21 cellular contexts compared by ENCODE assay signal in the genomic region with DNA sequence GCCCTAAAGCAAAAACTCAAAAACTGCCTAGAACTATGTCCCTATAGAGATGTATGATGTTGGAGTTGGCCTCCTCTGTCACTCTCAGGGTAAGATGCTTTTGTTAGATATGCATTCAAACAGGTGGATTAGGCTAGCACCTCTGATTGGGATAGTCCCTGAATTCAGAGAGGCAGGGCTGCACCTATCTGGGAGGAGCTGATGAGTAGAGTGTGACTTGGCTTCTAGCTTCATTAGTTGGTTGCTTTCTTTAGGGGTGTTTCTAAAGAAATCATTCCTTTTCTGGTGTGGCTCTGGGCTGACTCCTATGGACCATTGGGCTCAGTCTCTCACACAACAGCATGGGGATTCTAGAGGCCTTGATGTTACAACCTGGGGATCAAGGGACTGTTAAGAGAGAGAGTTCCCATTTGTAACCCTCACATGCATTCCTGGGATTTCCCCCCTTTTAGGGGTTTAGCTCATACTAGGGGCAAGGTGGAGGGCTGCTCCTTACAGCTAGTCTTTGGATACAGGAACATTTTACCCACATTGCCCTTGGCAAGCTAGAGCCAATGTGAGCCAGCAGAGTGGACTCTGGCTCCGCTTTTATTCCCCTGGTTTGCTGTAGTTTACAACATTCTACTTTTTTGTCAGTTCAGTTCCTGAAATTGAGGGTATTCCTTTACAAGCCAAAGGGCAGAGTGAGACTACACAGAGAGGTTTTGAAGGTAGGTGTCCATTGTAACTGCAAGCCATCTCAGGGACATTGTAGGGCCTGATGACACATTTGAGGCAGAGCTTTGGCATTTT. TPM values are rescaled to one million over a fixed set of nuclear protein-coding genes. Genes with fewer than 3 reads are reported as not detected.
DNase-seq lines count a peak whose midpoint lies in the region; ATAC-seq and TF ChIP-seq lines count a peak whose summit lies in the region.
"Had no signal": no experiment of that assay in that cellular context is flagged by ENCODE, and none has a peak within 500 bp of the region (broad histone marks: within the 10 kb centered on the region; RNA-seq: fewer than 3 reads in every experiment).

No MANE protein-coding gene starts in this region.

- 87 to 100% methylated on average over 1 of the region's 1 CpG for WGBS in thyroid gland, 2 donors

- no peak for TF ChIP-seq CTCF in Calu3 (IDR thresholded peaks at IDR 0.05; ENCODE audit: unreplicated experiment)
- no peak for TF ChIP-seq CTCF in thyroid gland (IDR thresholded peaks at IDR 0.05)

- H3K4me3 Mint-ChIP-seq in Calu3 (ENCODE audit: low read depth, unreplicated experiment) = no peak overlapping the region
- no peak overlapping the region for H3K4me3 Mint-ChIP-seq in central memory CD8-positive, alpha-beta T cell
- peak overlapping the region in 4 of 10 donors; percentile 6 to 20 (median 15) for H3K4me3 Mint-ChIP-seq in naive thymus-derived CD4-positive, alpha-beta T cell

- ATAC-seq in activated CD4-positive, CD25-positive, alpha-beta regulatory T cell treated with anti-CD3 and anti-CD28 coated beads, Interleukin-2, amount 50 U/mL, for 24 hours = peak; percentile 41 to 57
- ATAC-seq in central memory CD8-positive, alpha-beta T cell (replicated peaks; ENCODE audit: extremely low read depth, poor library complexity, severe bottlenecking) = no peak
- peak; percentile 22 for ATAC-seq in naive thymus-derived CD4-positive, alpha-beta T cell
- ATAC-seq: heart right ventricle, Panc1 had no signal

- no peak for TF ChIP-seq POLR2A in thyroid gland (IDR thresholded peaks at IDR 0.05)

- peaks cover 28 to 42% of the 10 kb centered on the region in 2 donors for H3K4me1 ChIP-seq in naive thymus-derived CD4-positive, alpha-beta T cell (ENCODE audit: control insufficient read depth in 2 of 2, insufficient read depth in 2 of 2, low read length in 2 of 2)
- peaks cover 20 to 56% of the 10 kb centered on the region in 2 donors for H3K4me1 ChIP-seq in thyroid gland

- H3K27me3 ChIP-seq in naive thymus-derived CD4-positive, alpha-beta T cell (ENCODE audit: control insufficient read depth in 2 of 2, insufficient read depth in 2 of 2, low read length in 2 of 2) = no peaks in the 10 kb centered on the region
- no peaks in the 10 kb centered on the region for H3K27me3 ChIP-seq in thyroid gland
- H3K27me3 ChIP-seq: heart right ventricle, upper lobe of left lung had no signal

- peaks cover 36% of the 10 kb centered on the region for H3K4me1 Mint-ChIP-seq in Calu3 (ENCODE audit: low read depth, unreplicated experiment)
- H3K4me1 Mint-ChIP-seq in central memory CD8-positive, alpha-beta T cell = peaks cover 44% of the 10 kb centered on the region
- peaks cover 33 to 53% (median 49%) of the 10 kb centered on the region in 7 donors for H3K4me1 Mint-ChIP-seq in naive thymus-derived CD4-positive, alpha-beta T cell

- POLR2A ChIA-PET in naive thymus-derived CD4-positive, alpha-beta T cell (lab: Charles Lee) = interaction anchor here (0.6 to 1.9 kb wide), 5 partner anchors 9 to 125 kb away, joined by 3 to 6 read pairs (median 4); partner anchors contain the start of gene SEC11A

- H3K27ac ChIP-seq in naive thymus-derived CD4-positive, alpha-beta T cell (ENCODE audit: low read depth, low read length) = no peak overlapping the region
- no peak overlapping the region for H3K27ac ChIP-seq in thyroid gland
- H3K27ac ChIP-seq: C4-2B, SK-N-MC, upper lobe of left lung had no signal

- BruUV-seq in Calu3 (replicated peaks; lab: Mats Ljungman, UMichigan) = no TSS peak

- CTCF ChIA-PET in Calu3 (lab: Charles Lee) = interaction anchor here (0.5 to 1.3 kb wide), 4 partner anchors 22 to 174 kb away, joined by 3 to 5 read pairs (median 4); partner anchors contain the start of gene SEC11A
- CTCF ChIA-PET in naive thymus-derived CD4-positive, alpha-beta T cell (lab: Charles Lee) = interaction anchor here (0.6 to 1.1 kb wide), 2 partner anchors 10 to 40 kb away, joined by 3 read pairs; partner anchors contain the start of gene SEC11A

- H3K36me3 ChIP-seq in naive thymus-derived CD4-positive, alpha-beta T cell (ENCODE audit: control insufficient read depth in 2 of 3, insufficient read depth in 3 of 3, low read length in 3 of 3) = peaks cover 0 to 4% (median 0%) of the 10 kb centered on the region in 3 experiments
- no peaks in the 10 kb centered on the region for H3K36me3 ChIP-seq in thyroid gland
- H3K36me3 ChIP-seq: upper lobe of left lung had no signal

- intact Hi-C loops in Calu3 (cut with micrococcal nuclease; ENCODE audit: unreplicated experiment) = loop anchor here (2.0 kb wide), 1 partner anchor 101 kb away; the partner anchor contains the start of gene WDR73
- intact Hi-C loops in naive thymus-derived CD4-positive, alpha-beta T cell (cut with micrococcal nuclease) = no loop called here
- intact Hi-C loops in thyroid gland (cut with DNase I) = no loop called here

- no peak for DNase-seq in activated CD4-positive, CD25-positive, alpha-beta regulatory T cell treated with anti-CD3 and anti-CD28 coated beads, Interleukin-2, amount 50 U/mL, for 72 hours
- DNase-seq in Calu3 = no peak
- no peak for DNase-seq in central memory CD8-positive, alpha-beta T cell (ENCODE audit: low spot score in 2 of 2)
- DNase-seq in naive thymus-derived CD4-positive, alpha-beta T cell = no peak
- DNase-seq in 8988T = no peak
- no peak for DNase-seq in thyroid gland
- DNase-seq in activated gamma-delta T cell (lab: John Stamatoyannopoulos, UW) = no peak
- DNase-seq: activated gamma-delta T cell treated with Interleukin-2 at 50 U/mL for 16 hours, DND-41, heart right ventricle, kidney glomerular epithelial cell, NCI-H2171, NCI-H82, posterior cingulate gyrus, small intestine, upper lobe of left lung had no signal

- no peaks in the 10 kb centered on the region for H3K27me3 Mint-ChIP-seq in Calu3 (ENCODE audit: unreplicated experiment)
- no peaks in the 10 kb centered on the region for H3K27me3 Mint-ChIP-seq in central memory CD8-positive, alpha-beta T cell
- no peaks in the 10 kb centered on the region for H3K27me3 Mint-ChIP-seq in naive thymus-derived CD4-positive, alpha-beta T cell
- H3K27me3 Mint-ChIP-seq: IgD-negative memory B cell had no signal

- H3K9me3 Mint-ChIP-seq in Calu3 (ENCODE audit: low read depth, unreplicated experiment) = no peaks in the 10 kb centered on the region
- H3K9me3 Mint-ChIP-seq in central memory CD8-positive, alpha-beta T cell = no peaks in the 10 kb centered on the region
- no peaks in the 10 kb centered on the region for H3K9me3 Mint-ChIP-seq in naive thymus-derived CD4-positive, alpha-beta T cell
- H3K9me3 Mint-ChIP-seq: IgD-negative memory B cell had no signal

- peak overlapping the region; percentile 40 for H3K27ac Mint-ChIP-seq in Calu3 (ENCODE audit: unreplicated experiment)
- peak overlapping the region; percentile 64 for H3K27ac Mint-ChIP-seq in central memory CD8-positive, alpha-beta T cell (ENCODE audit: low read depth)
- H3K27ac Mint-ChIP-seq in naive thymus-derived CD4-positive, alpha-beta T cell = peak overlapping the region in 8 of 9 donors; percentile 6 to 64 (median 46)
- H3K27ac Mint-ChIP-seq: IgD-negative memory B cell had no signal

- H3K36me3 Mint-ChIP-seq in Calu3 (ENCODE audit: insufficient read depth, unreplicated experiment) = peaks cover 31% of the 10 kb centered on the region
- peaks cover 5% of the 10 kb centered on the region for H3K36me3 Mint-ChIP-seq in central memory CD8-positive, alpha-beta T cell (ENCODE audit: insufficient read depth)
- H3K36me3 Mint-ChIP-seq in naive thymus-derived CD4-positive, alpha-beta T cell = peaks cover 5 to 14% (median 11%) of the 10 kb centered on the region in 5 donors

- no peaks in the 10 kb centered on the region for H3K9me3 ChIP-seq in naive thymus-derived CD4-positive, alpha-beta T cell (ENCODE audit: control insufficient read depth in 2 of 3, low read length in 3 of 3)
- H3K9me3 ChIP-seq in thyroid gland = no peaks in the 10 kb centered on the region
- H3K9me3 ChIP-seq: heart right ventricle, upper lobe of left lung had no signal

- H3K4me3 ChIP-seq in naive thymus-derived CD4-positive, alpha-beta T cell (ENCODE audit: low read length) = no peak overlapping the region
- H3K4me3 ChIP-seq in thyroid gland (replicated peaks in 1 of 3) = no peak overlapping the region
- H3K4me3 ChIP-seq: heart right ventricle, SK-N-MC, upper lobe of left lung had no signal

RNA-seq across cellular contexts. Expression of gene ZNF592, which starts 7.5 kb away (rescaled TPM):
- total RNA-seq in Calu3 (2022) (49.5 and 49.6 TPM in 2 replicates), thyroid gland (10 to 100 TPM; 18.3 to 28.0 (median 21.2) TPM)
- 10 to 100 TPM; 36.6 to 39.0 (median 37.6) TPM for total RNA-seq in naive thymus-derived CD4-positive, alpha-beta T cell
- 10 to 100 TPM in 1 of 2 donors, 1 to 10 TPM in 1; 4.9 to 14.0 TPM for polyA plus RNA-seq in naive thymus-derived CD4-positive, alpha-beta T cell

RNA-seq across cellular contexts. Expression of gene SEC11A, which starts 40.0 kb away (rescaled TPM):
- total RNA-seq in Calu3 (2022) (214 and 243 TPM in 2 replicates), thyroid gland (100 to 1,000 TPM; 170 to 304 (median 182) TPM)
- 100 to 1,000 TPM in 1 of 5 experiments, 10 to 100 TPM in 4; 54.3 to 108 (median 63.5) TPM for total RNA-seq in naive thymus-derived CD4-positive, alpha-beta T cell
- 100 to 1,000 TPM; 116 to 136 TPM for polyA plus RNA-seq in naive thymus-derived CD4-positive, alpha-beta T cell
